In genomic region chr5:95797301-95797700, GRCh38 we compare ENCODE assay signal across 29 cellular contexts. TPM values are rescaled to one million over a fixed set of nuclear protein-coding genes. Genes with fewer than 3 reads are reported as not detected.
DNase-seq lines count a peak whose midpoint lies in the region; ATAC-seq, FAIRE-seq and TF ChIP-seq lines count a peak whose summit lies in the region.
"Had no signal": no experiment of that assay in that cellular context is flagged by ENCODE, and none has a peak within 500 bp of the region (broad histone marks: within the 10 kb centered on the region; RNA-seq: fewer than 3 reads in every experiment).

No MANE protein-coding gene starts in this region.

- H3K4me3 Mint-ChIP-seq in endothelial cell (ENCODE audit: unreplicated experiment), result no peak overlapping the region
- H3K4me3 Mint-ChIP-seq: CD14-positive monocyte; CD4-positive, alpha-beta memory T cell; CD4-positive, CD25-positive, alpha-beta regulatory T cell; CD8-positive, alpha-beta memory T cell had no signal

- H3K36me3 Mint-ChIP-seq in endothelial cell (ENCODE audit: low read depth, unreplicated experiment), result peaks cover 4% of the 10 kb centered on the region

- WGBS in esophagus muscularis mucosa, result 94% methylated on average over 3 of the region's 3 CpGs
- WGBS in ovary, 3 donors, result 97 to 98% (median 98%) methylated on average over 3 of the region's 3 CpGs

- H3K27ac Mint-ChIP-seq in endothelial cell (ENCODE audit: unreplicated experiment), result no peak overlapping the region
- H3K27ac Mint-ChIP-seq: CD4-positive, alpha-beta memory T cell had no signal

- H3K9me3 ChIP-seq in cardiac muscle cell (ENCODE audit: low read depth) (no peaks in the 10 kb centered on the region), esophagus muscularis mucosa (no peaks in the 10 kb centered on the region), ovary (no peaks in the 10 kb centered on the region)
- H3K9me3 ChIP-seq: BE2C had no signal

- H3K4me1 ChIP-seq in cardiac muscle cell (ENCODE audit: low read depth) (peaks cover 4% of the 10 kb centered on the region), esophagus muscularis mucosa (peaks cover 0 to 4% (median 0%) of the 10 kb centered on the region in 4 donors), ovary (ENCODE audit: insufficient read depth) (peaks cover 2% of the 10 kb centered on the region)
- H3K4me1 ChIP-seq: BE2C had no signal

- H3K27ac ChIP-seq in cardiac muscle cell (peak overlapping the region; percentile 31), esophagus muscularis mucosa (replicated peaks in 1 of 4) (no peak overlapping the region), ovary (no peak overlapping the region)
- H3K27ac ChIP-seq: 22Rv1, BLaER1 had no signal

- intact Hi-C loops in left ventricle myocardium superior (cut with micrococcal nuclease), result no loop called here
- intact Hi-C loops in esophagus muscularis mucosa (cut with DNase I), result no loop called here
- intact Hi-C loops in ovary (cut with DNase I), result no loop called here

- H3K36me3 ChIP-seq in cardiac muscle cell (peaks cover 27% of the 10 kb centered on the region), bronchial epithelial cell (ENCODE audit: control insufficient read depth, insufficient read depth, low read length) (no peaks in the 10 kb centered on the region), esophagus muscularis mucosa (peaks cover 0 to 37% (median 20%) of the 10 kb centered on the region in 4 donors), ovary (no peaks in the 10 kb centered on the region)

- H3K4me3 ChIP-seq in cardiac muscle cell (no peak overlapping the region), bronchial epithelial cell (ENCODE audit: low read depth, low read length) (no peak overlapping the region), esophagus muscularis mucosa (no peak overlapping the region), ovary (no peak overlapping the region)
- H3K4me3 ChIP-seq: BLaER1, GM12878 had no signal

- H3K9me3 Mint-ChIP-seq in endothelial cell (ENCODE audit: unreplicated experiment), result no peaks in the 10 kb centered on the region
- H3K9me3 Mint-ChIP-seq: CD14-positive monocyte; CD4-positive, CD25-positive, alpha-beta regulatory T cell; CD8-positive, alpha-beta memory T cell had no signal

- ATAC-seq in left ventricle myocardium superior, result no peak
- no peak for ATAC-seq in GM18870 (IDR thresholded peaks at IDR 0.05; ENCODE audit: unreplicated experiment)
- ATAC-seq: GM12878 had no signal

- no peak for TF ChIP-seq EP300 in esophagus muscularis mucosa (IDR thresholded peaks at IDR 0.05)
- no peak for TF ChIP-seq EP300 in ovary (IDR thresholded peaks at IDR 0.05)

- peak; percentile 18 for FAIRE-seq in bronchial epithelial cell (lab: Jason Lieb, UNC)
- FAIRE-seq: GM12878, GM12892, GM18507, GM19239 had no signal

- DNase-seq in cardiac muscle cell (ENCODE audit: low read depth in 1 of 2, low spot score in 1 of 2), result no peak
- DNase-seq in left ventricle myocardium superior, result no peak
- no peak for DNase-seq in bronchial epithelial cell (ENCODE audit: low read depth)
- peak; percentile 53 for DNase-seq in esophagus muscularis mucosa (ENCODE audit: extremely low spot score)
- DNase-seq in ovary, result no peak
- no peak for DNase-seq in endothelial cell (ENCODE audit: low spot score)
- DNase-seq: ACHN; BE2C; C1 segment of cervical spinal cord; CD4-positive, alpha-beta memory T cell; CD4-positive, CD25-positive, alpha-beta regulatory T cell; CD8-positive, alpha-beta memory T cell; COR-L47; DMS 273 treated with DMSO at 0.1 percent for 48 hours; DMS153; DMS53; DMS79; DND-41; EL; GDM1 had no signal

- peaks cover 3% of the 10 kb centered on the region for H3K27me3 Mint-ChIP-seq in endothelial cell (ENCODE audit: unreplicated experiment)
- H3K27me3 Mint-ChIP-seq: CD4-positive, alpha-beta memory T cell; CD4-positive, CD25-positive, alpha-beta regulatory T cell; CD8-positive, alpha-beta memory T cell had no signal

- no peaks in the 10 kb centered on the region for H3K4me1 Mint-ChIP-seq in endothelial cell (ENCODE audit: unreplicated experiment)
- H3K4me1 Mint-ChIP-seq: CD8-positive, alpha-beta memory T cell had no signal

- TF ChIP-seq CTCF in cardiac muscle cell (IDR thresholded peaks at IDR 0.05; ENCODE audit: low read depth, low read length) (no peak), bronchial epithelial cell (IDR thresholded peaks at IDR 0.05; ENCODE audit: insufficient read depth, low read length, severe bottlenecking) (no peak), esophagus muscularis mucosa (IDR thresholded peaks at IDR 0.05) (no peak), ovary (IDR thresholded peaks at IDR 0.05) (no peak), endothelial cell (IDR thresholded peaks at IDR 0.05; ENCODE audit: unreplicated experiment) (no peak)

- H3K27me3 ChIP-seq in cardiac muscle cell, result no peaks in the 10 kb centered on the region
- no peaks in the 10 kb centered on the region for H3K27me3 ChIP-seq in bronchial epithelial cell (ENCODE audit: control insufficient read depth, insufficient read depth, low read length)
- no peaks in the 10 kb centered on the region for H3K27me3 ChIP-seq in esophagus muscularis mucosa
- no peaks in the 10 kb centered on the region for H3K27me3 ChIP-seq in ovary
- H3K27me3 ChIP-seq: BE2C, BLaER1 had no signal

- no peak for TF ChIP-seq POLR2A in esophagus muscularis mucosa (IDR thresholded peaks at IDR 0.05; ENCODE audit: low read depth)
- TF ChIP-seq POLR2A in ovary (IDR thresholded peaks at IDR 0.05), result no peak

RNA-seq across cellular contexts. Expression of gene GLRX, which starts 25.2 kb away (rescaled TPM):
- 15.7 and 23.9 TPM in 2 replicates for total RNA-seq in cardiac muscle cell
- 51.1 and 54.8 TPM in 2 replicates for polyA plus RNA-seq in cardiac muscle cell
- 106 TPM for total RNA-seq in left ventricle myocardium superior
- total RNA-seq in bronchial epithelial cell, result 8.7 and 18.4 TPM in 2 replicates
- 10 to 100 TPM; 14.1 to 56.0 (median 34.0) TPM for total RNA-seq in esophagus muscularis mucosa
- 10 to 100 TPM in 4 of 7 donors, 1 to 10 TPM in 3; 4.1 to 17.8 (median 11.3) TPM for total RNA-seq in ovary
- 10 to 100 TPM; 16.7 to 35.7 TPM for polyA plus RNA-seq in ovary
- 27.5 TPM for total RNA-seq in endothelial cell (ENCODE audit: unreplicated experiment)
- total RNA-seq: G401 had no signal
